15 cellular contexts compared by ENCODE assay signal in genomic region chr13:112213467-112214245, GRCh38.
DNase-seq lines count a peak whose midpoint lies in the region; ATAC-seq and TF ChIP-seq lines count a peak whose summit lies in the region.
"Had no signal": no experiment of that assay in that cellular context is flagged by ENCODE, and none has a peak within 500 bp of the region (broad histone marks: within the 10 kb centered on the region; RNA-seq: fewer than 3 reads in every experiment).

No MANE protein-coding gene starts in this region.

- H3K36me3 ChIP-seq in upper lobe of right lung (no peaks in the 10 kb centered on the region), gastrocnemius medialis (no peaks in the 10 kb centered on the region)
- H3K36me3 ChIP-seq: heart right ventricle, left ventricle myocardium inferior had no signal

- DNase-seq in SIG-M5 treated with dmso at 0.1 percent for 504 hours (lab: John Stamatoyannopoulos, UW; ENCODE audit: unreplicated experiment) (peak; percentile 23), SIG-M5 (lab: John Stamatoyannopoulos, UW) (no peak), NCI-H2107 treated with DMSO at 0.1 percent for 48 hours (lab: John Stamatoyannopoulos, UW; ENCODE audit: unreplicated experiment) (peak; percentile 84), coronary artery (ENCODE audit: low spot score) (peak; percentile 53), upper lobe of right lung (peak; percentile 81), gastrocnemius medialis (no peak), inferior parietal cortex (ENCODE audit: extremely low spot score) (no peak)
- DNase-seq: activated CD4-positive, alpha-beta T cell treated with anti-CD3 and anti-CD28 coated beads, Interleukin-2, amount 10 ng/mL, durations not matched to agents 24 days and 14 days; activated naive CD8-positive, alpha-beta T cell treated with anti-CD3 and anti-CD28 coated beads, Interleukin-2, amount 50 U/mL, for 24 hours; activated T-cell treated with anti-CD3 and anti-CD28 coated beads, Interleukin-2, amount 50 U/mL, for 24 hours; heart right ventricle; left ventricle myocardium inferior; NCI-H1694 treated with DMSO at 0.1 percent for 48 hours; T-cell had no signal

- peak; percentile 88 for ATAC-seq in upper lobe of right lung
- no peak for ATAC-seq in gastrocnemius medialis
- ATAC-seq in HG03439 (IDR thresholded peaks at IDR 0.05; ENCODE audit: unreplicated experiment), result no peak
- ATAC-seq: activated naive CD8-positive, alpha-beta T cell treated with anti-CD3 and anti-CD28 coated beads, Interleukin-2, amount 50 U/mL, for 24 hours; heart right ventricle; T-cell had no signal

- no peak for TF ChIP-seq POLR2A in gastrocnemius medialis (IDR thresholded peaks at IDR 0.05)

- H3K27ac ChIP-seq in coronary artery (no peak overlapping the region), upper lobe of right lung (no peak overlapping the region), gastrocnemius medialis (no peak overlapping the region)
- H3K27ac ChIP-seq: heart right ventricle, left ventricle myocardium inferior had no signal

- H3K9me3 ChIP-seq in upper lobe of right lung, result no peaks in the 10 kb centered on the region
- no peaks in the 10 kb centered on the region for H3K9me3 ChIP-seq in gastrocnemius medialis
- H3K9me3 ChIP-seq: left ventricle myocardium inferior had no signal

- peaks cover 7% of the 10 kb centered on the region for H3K27me3 ChIP-seq in upper lobe of right lung
- H3K27me3 ChIP-seq in gastrocnemius medialis, result no peaks in the 10 kb centered on the region

- in situ Hi-C loops in gastrocnemius medialis (cut with MboI; ENCODE audit: low sequenced_read_pairs in 4 of 4), result no loop called here

- intact Hi-C loops in upper lobe of right lung (cut with DNase I), result no loop called here
- intact Hi-C loops in gastrocnemius medialis (cut with DNase I; ENCODE audit: low total_unique reads), result no loop called here

- no peak overlapping the region for H3K4me3 ChIP-seq in coronary artery
- H3K4me3 ChIP-seq in upper lobe of right lung, result no peak overlapping the region
- no peak overlapping the region for H3K4me3 ChIP-seq in gastrocnemius medialis
- H3K4me3 ChIP-seq: heart right ventricle, left ventricle myocardium inferior had no signal

- TF ChIP-seq CTCF in coronary artery (IDR thresholded peaks at IDR 0.05) (no peak), upper lobe of right lung (IDR thresholded peaks at IDR 0.05) (no peak), gastrocnemius medialis (IDR thresholded peaks at IDR 0.05 in 4 of 5, conservative IDR thresholded peaks at IDR 0.05 in 1 of 5) (no peak)

- H3K4me1 ChIP-seq in upper lobe of right lung, result no peaks in the 10 kb centered on the region
- no peaks in the 10 kb centered on the region for H3K4me1 ChIP-seq in gastrocnemius medialis
- H3K4me1 ChIP-seq: heart right ventricle, left ventricle myocardium inferior had no signal

Comparison
In these comparisons a context has a peak if more than half of its experiments do, and no peak if none do; other contexts are left out.
1. DNase-seq: peak in SIG-M5 treated with dmso at 0.1 percent for 504 hours (single experiment), NCI-H2107 treated with DMSO at 0.1 percent for 48 hours (single experiment), coronary artery (single experiment) and upper lobe of right lung (single experiment); none in SIG-M5 (single experiment), gastrocnemius medialis (0 of 2) and inferior parietal cortex (single experiment).